ENCODE assay signal across 18 cellular contexts in genomic region chr9:125468646-125469045, GRCh38.
"Had no signal": no experiment of that assay in that cellular context is flagged by ENCODE, and none has a peak within 500 bp of the region (broad histone marks: within the 10 kb centered on the region; RNA-seq: fewer than 3 reads in every experiment).

No MANE protein-coding gene starts in this region.

- H3K9me3 ChIP-seq: colonic mucosa, right atrium auricular region, suprapubic skin, thyroid gland, uterus had no signal

- H3K9me3 Mint-ChIP-seq: endodermal cell; naive thymus-derived CD8-positive, alpha-beta T cell; type B pancreatic cell had no signal

- H3K27ac ChIP-seq: colonic mucosa, foreskin keratinocyte, right atrium auricular region, suprapubic skin, thyroid gland, uterus had no signal

- H3K4me3 ChIP-seq: colonic mucosa, right atrium auricular region, suprapubic skin, thyroid gland, uterus had no signal

- H3K27ac Mint-ChIP-seq: endodermal cell, type B pancreatic cell had no signal

- DNase-seq: colonic mucosa; effector CD4-positive, alpha-beta T cell; endodermal cell; erythroblast; foreskin keratinocyte; kidney; left cardiac atrium; naive thymus-derived CD8-positive, alpha-beta T cell; posterior cingulate gyrus; small intestine; stimulated activated CD4-positive, alpha-beta T cell treated with anti-CD3 and anti-CD28 coated beads, Interleukin-12 subunit alpha, Interleukin-12 subunit beta, amount 100 ng/mL, for 4 hours; stimulated activated naive CD4-positive, alpha-beta T cell treated with Interleukin-2 at 50 U/mL for 16 hours; thyroid gland; uterus had no signal

- ATAC-seq: foreskin keratinocyte; left cardiac atrium; naive thymus-derived CD8-positive, alpha-beta T cell had no signal

- H3K36me3 Mint-ChIP-seq: type B pancreatic cell had no signal

- H3K4me1 ChIP-seq: colonic mucosa, foreskin keratinocyte had no signal

- FAIRE-seq: endothelial cell of umbilical vein, kidney, small intestine had no signal

- H3K27me3 Mint-ChIP-seq: naive thymus-derived CD8-positive, alpha-beta T cell; type B pancreatic cell had no signal

- H3K36me3 ChIP-seq: colonic mucosa, right atrium auricular region, thyroid gland, uterus had no signal

- H3K27me3 ChIP-seq: colonic mucosa, foreskin keratinocyte, right atrium auricular region, suprapubic skin, thyroid gland, uterus had no signal

- H3K4me3 Mint-ChIP-seq: endodermal cell; naive thymus-derived CD8-positive, alpha-beta T cell; type B pancreatic cell had no signal
